In the genomic region with DNA sequence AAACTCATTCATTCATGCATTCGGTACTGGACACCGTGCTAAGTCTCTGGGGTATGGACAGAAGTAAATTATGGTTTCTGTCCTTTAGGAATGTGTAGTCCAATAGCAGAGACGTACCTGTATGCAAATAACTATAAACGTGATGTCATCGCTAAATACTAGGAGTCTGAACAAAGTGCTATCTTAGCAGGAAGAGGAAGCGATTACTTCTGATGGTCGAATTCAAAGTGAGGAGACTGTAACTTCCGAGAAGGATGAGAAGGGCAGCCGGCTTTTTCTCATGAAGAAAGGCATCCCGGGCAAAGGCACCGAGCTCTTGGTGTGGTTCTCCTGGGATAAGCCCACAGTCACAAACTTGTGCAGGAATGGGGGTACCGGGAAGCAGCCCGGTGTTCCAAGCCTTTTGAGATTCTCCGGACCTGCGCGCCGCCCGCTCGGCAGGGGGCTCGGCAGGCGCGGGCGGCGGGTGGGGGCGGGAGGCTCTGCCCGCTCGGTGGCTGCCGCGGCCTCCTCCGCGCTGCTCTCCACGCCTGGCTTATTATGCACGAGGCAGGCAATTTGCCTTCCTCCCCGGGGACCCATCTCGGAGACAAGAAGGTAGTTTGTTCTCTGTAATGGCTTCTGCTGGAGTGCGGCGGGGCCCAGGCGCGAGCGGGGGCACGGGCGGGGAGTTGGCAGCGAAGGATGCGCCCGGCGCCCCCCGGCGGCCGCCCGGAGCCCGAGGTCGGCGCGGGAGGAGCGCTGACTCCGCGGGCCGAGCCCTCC, we compare ENCODE assay signal across 8 cellular contexts.
DNase-seq lines count a peak whose midpoint lies in the region; ATAC-seq and TF ChIP-seq lines count a peak whose summit lies in the region.

No MANE protein-coding gene starts in this region.

- H3K4me3 Mint-ChIP-seq in neural crest cell = peak overlapping the region; percentile 85

- H3K27me3 Mint-ChIP-seq in neural crest cell (ENCODE audit: low read depth) = peaks cover 27% of the 10 kb centered on the region

- TF ChIP-seq CTCF in fibroblast of villous mesenchyme (IDR thresholded peaks at IDR 0.05; ENCODE audit: insufficient read depth, low read depth, low read length) (peak; percentile 29), neural crest cell (conservative IDR thresholded peaks at IDR 0.05) (peak; percentile 69)

- H3K36me3 Mint-ChIP-seq in neural crest cell (ENCODE audit: low read depth) = no peaks in the 10 kb centered on the region

- ATAC-seq in GM18519 (IDR thresholded peaks at IDR 0.05; ENCODE audit: low FRiP score, unreplicated experiment) (no peak), GM21717 (IDR thresholded peaks at IDR 0.05; ENCODE audit: unreplicated experiment) (no peak), HG03520 (IDR thresholded peaks at IDR 0.05; ENCODE audit: unreplicated experiment) (no peak)

- H3K9me3 Mint-ChIP-seq in neural crest cell = peaks cover 4% of the 10 kb centered on the region

- peak; percentile 84 for DNase-seq in DMS 273 (lab: John Stamatoyannopoulos, UW; ENCODE audit: unreplicated experiment)
- peak; percentile 8 for DNase-seq in NCI-H1694 (lab: John Stamatoyannopoulos, UW)
- peak; percentile 70 for DNase-seq in activated CD8-positive, alpha-beta memory T cell treated with anti-CD3 and anti-CD28 coated beads, Interleukin-2, amount 50 U/mL, for 48 hours
- peak; percentile 23 for DNase-seq in fibroblast of villous mesenchyme (ENCODE audit: low read depth)
- peak; percentile 61 for DNase-seq in neural crest cell (ENCODE audit: low read depth, low spot score)

- H3K4me3 ChIP-seq in fibroblast of villous mesenchyme (ENCODE audit: low read depth, low read length) = peak overlapping the region; percentile 59

- peaks cover 24% of the 10 kb centered on the region for H3K4me1 Mint-ChIP-seq in neural crest cell

- H3K27ac Mint-ChIP-seq in neural crest cell (ENCODE audit: unreplicated experiment) = no peak overlapping the region

Comparison
In these comparisons a context has a peak if more than half of its experiments do, and no peak if none do; other contexts are left out.
1. DNase-seq: peak in every context shown above with its lines; median percentile 84 in DMS 273; 70 in activated CD8-positive, alpha-beta memory T cell treated with anti-CD3 and anti-CD28 coated beads, Interleukin-2, amount 50 U/mL, for 48 hours; 61 in neural crest cell; 23 in fibroblast of villous mesenchyme; 8 in NCI-H1694.